ENCODE assay signal across 8 cellular contexts in the genomic region with DNA sequence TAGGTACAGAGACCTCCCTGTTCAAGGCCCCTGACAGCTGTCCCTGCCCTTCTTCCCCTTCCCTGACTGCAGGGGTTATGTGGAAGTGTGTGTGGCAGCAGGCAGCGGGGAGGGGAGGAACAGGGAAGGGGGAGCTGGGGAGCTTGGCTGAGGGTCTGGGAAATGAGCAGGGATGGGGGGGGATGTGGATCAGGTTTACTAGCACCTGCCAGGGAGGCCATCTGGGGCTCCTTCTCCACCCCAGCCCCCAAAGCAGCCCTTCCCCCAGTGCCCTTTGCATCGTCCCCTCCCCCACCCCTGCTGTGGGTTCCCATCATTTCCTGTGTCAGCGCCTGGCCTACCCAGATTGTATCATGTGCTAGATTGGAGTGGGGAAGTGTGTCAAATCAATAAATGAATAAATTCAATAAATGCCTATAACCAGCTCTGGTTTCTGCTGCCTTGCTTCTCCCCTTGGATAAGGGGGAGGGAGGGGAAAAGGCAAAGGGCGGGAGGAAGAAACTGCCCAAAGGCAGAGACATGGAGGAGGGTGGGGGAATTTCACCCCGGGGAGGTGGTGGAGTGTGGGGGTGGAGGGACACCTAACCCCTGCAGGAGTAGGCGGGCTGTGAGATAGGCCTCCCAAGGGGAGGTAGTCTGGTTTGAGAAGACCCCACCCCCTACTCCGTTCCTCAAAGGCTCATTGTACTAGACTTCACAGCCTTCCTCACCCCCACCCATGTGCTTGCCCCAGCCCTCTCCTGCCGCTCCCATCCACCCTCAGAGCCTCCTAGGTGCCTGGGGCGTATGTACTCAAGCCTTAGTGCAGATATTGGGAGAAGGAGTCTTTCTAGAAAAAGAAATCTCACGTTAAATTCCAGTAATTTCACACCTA. TPM values are rescaled to one million over a fixed set of nuclear protein-coding genes. Genes with fewer than 3 reads are reported as not detected.
DNase-seq lines count a peak whose midpoint lies in the region; ATAC-seq, FAIRE-seq and TF ChIP-seq lines count a peak whose summit lies in the region.

No MANE protein-coding gene starts in this region.

- H3K4me3 ChIP-seq in Jurkat, Clone E6-1 (ENCODE audit: low read length): peak overlapping the region; percentile 53

- no peak for DNase-seq in GM12892 (ENCODE audit: insufficient read length)
- DNase-seq in Jurkat, Clone E6-1 (ENCODE audit: low read depth, low spot score): peak; percentile 86
- DNase-seq in activated CD4-positive, alpha-beta T cell treated with anti-CD3 and anti-CD28 coated beads, Interleukin-2, amount 50 U/mL, for 48 hours: peak; percentile 54 to 62
- peak; percentile 74 for DNase-seq in glutamatergic neuron
- DNase-seq in stimulated activated CD4-positive, alpha-beta T cell treated with anti-CD3 and anti-CD28 coated beads, Interleukin-2, amount 100 ng/mL, for 24 hours: peak; percentile 56
- no peak for DNase-seq in NCI-H187 (lab: John Stamatoyannopoulos, UW)
- DNase-seq in posterior cingulate gyrus: no peak

- H3K36me3 Mint-ChIP-seq in glutamatergic neuron (ENCODE audit: unreplicated experiment): no peaks in the 10 kb centered on the region

- H3K4me3 Mint-ChIP-seq in glutamatergic neuron (ENCODE audit: unreplicated experiment): peak overlapping the region; percentile 72

- peaks cover 6% of the 10 kb centered on the region for H3K9me3 Mint-ChIP-seq in glutamatergic neuron (ENCODE audit: unreplicated experiment)

- TF ChIP-seq CTCF in glutamatergic neuron (IDR thresholded peaks at IDR 0.05; ENCODE audit: partially characterized antibody, unreplicated experiment): no peak

- intact Hi-C loops in posterior cingulate gyrus (cut with DNase I): no loop called here

- H3K4me1 Mint-ChIP-seq in glutamatergic neuron (ENCODE audit: low read depth, unreplicated experiment): peaks cover 38% of the 10 kb centered on the region

- peak overlapping the region; percentile 89 for H3K27ac Mint-ChIP-seq in glutamatergic neuron (ENCODE audit: unreplicated experiment)

- FAIRE-seq in GM12892 (lab: Jason Lieb, UNC): peak; percentile 36

- no peak for TF ChIP-seq POLR2A in GM12892 (IDR thresholded peaks at IDR 0.05; ENCODE audit: low read depth, low read length)

- no peak for ATAC-seq in GM21737 (IDR thresholded peaks at IDR 0.05; ENCODE audit: unreplicated experiment)

- peaks cover 2% of the 10 kb centered on the region for H3K27me3 Mint-ChIP-seq in glutamatergic neuron (ENCODE audit: unreplicated experiment)

RNA-seq across cellular contexts. Expression of a gene that starts 3.2 kb away (rescaled TPM):
- polyA plus RNA-seq in GM12892 (2012; ENCODE audit: missing spikeins): 5.3 TPM
- polyA plus RNA-seq in Jurkat, Clone E6-1 (2012; ENCODE audit: insufficient read depth, insufficient read length): 14.7 TPM
- total RNA-seq in glutamatergic neuron (ENCODE audit: unreplicated experiment): not detected

RNA-seq across cellular contexts. Expression of a gene that starts 7.7 kb away (rescaled TPM):
- 3.7 TPM for polyA plus RNA-seq in GM12892 (2012; ENCODE audit: missing spikeins)
- polyA plus RNA-seq in Jurkat, Clone E6-1 (2012; ENCODE audit: insufficient read depth, insufficient read length): 6.3 TPM
- 20.2 TPM for total RNA-seq in glutamatergic neuron (ENCODE audit: unreplicated experiment)

RNA-seq across cellular contexts. Expression of a gene that starts 8.0 kb away (rescaled TPM):
- polyA plus RNA-seq in GM12892 (2012; ENCODE audit: missing spikeins): 166 TPM
- polyA plus RNA-seq in Jurkat, Clone E6-1 (2012; ENCODE audit: insufficient read depth, insufficient read length): 474 TPM
- total RNA-seq in glutamatergic neuron (ENCODE audit: unreplicated experiment): not detected

RNA-seq across cellular contexts. Expression of a gene that starts 15.0 kb away (rescaled TPM):
- 11.9 TPM for polyA plus RNA-seq in GM12892 (2012; ENCODE audit: missing spikeins)
- polyA plus RNA-seq in Jurkat, Clone E6-1 (2012; ENCODE audit: insufficient read depth, insufficient read length): 24.3 TPM
- 87.4 TPM for total RNA-seq in glutamatergic neuron (ENCODE audit: unreplicated experiment)

RNA-seq across cellular contexts. Expression of a gene that starts 35.2 kb away (rescaled TPM):
- 26.7 TPM for polyA plus RNA-seq in GM12892 (2012; ENCODE audit: missing spikeins)
- 36.7 TPM for polyA plus RNA-seq in Jurkat, Clone E6-1 (2012; ENCODE audit: insufficient read depth, insufficient read length)
- 86.5 TPM for total RNA-seq in glutamatergic neuron (ENCODE audit: unreplicated experiment)

Comparison
In these comparisons a context has a peak if more than half of its experiments do, and no peak if none do; other contexts are left out.
1. DNase-seq: peak in Jurkat, Clone E6-1 (single experiment), activated CD4-positive, alpha-beta T cell treated with anti-CD3 and anti-CD28 coated beads, Interleukin-2, amount 50 U/mL, for 48 hours (2 of 2), glutamatergic neuron (single experiment) and stimulated activated CD4-positive, alpha-beta T cell treated with anti-CD3 and anti-CD28 coated beads, Interleukin-2, amount 100 ng/mL, for 24 hours (2 of 2); none in GM12892 (single experiment), NCI-H187 (0 of 2) and posterior cingulate gyrus (0 of 10).